Comparison of ENCODE assay signal across 9 cellular contexts in the genomic region with DNA sequence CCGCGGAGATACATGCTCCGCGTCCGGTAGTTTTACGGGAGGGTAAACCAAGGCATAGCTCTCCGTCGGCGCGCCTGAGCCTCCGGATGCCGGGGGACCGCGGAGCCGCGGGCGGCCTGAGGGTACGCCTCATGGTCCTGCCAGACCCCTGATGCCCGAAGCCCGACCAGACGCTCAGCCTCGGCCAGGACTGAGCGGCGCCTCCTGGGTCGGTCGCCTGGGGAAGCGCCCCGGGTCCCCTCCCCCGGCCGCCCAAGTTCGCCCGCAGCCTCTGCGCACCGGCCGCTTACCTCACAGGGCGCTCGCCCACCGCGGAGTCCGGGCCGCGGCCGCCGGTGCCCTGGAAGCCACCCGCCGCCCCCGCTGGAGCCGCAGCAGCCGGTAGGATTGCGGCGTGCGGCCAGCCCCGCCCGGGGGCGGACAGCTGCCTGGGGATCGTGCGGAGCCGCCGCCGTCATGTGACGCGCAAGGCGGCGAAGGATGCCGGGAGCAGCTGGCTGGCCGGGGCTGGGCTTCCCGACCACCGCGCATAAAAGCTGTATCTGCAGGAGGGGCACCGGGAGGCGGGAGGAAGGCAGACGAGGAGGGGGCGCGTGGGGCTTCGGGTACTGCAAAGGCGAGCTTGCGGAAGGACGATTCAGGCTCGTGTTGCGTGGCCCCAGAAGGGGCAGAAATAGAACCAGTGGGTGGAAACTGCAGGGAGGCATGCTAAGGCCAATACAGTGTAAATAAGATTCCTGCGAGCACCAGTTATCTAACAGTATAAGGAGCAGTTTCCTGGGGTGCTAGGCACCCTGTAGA. TPM values are rescaled to one million over a fixed set of nuclear protein-coding genes. Genes with fewer than 3 reads are reported as not detected.
DNase-seq lines count a peak whose midpoint lies in the region; ATAC-seq, FAIRE-seq and TF ChIP-seq lines count a peak whose summit lies in the region.
"Had no signal": no experiment of that assay in that cellular context is flagged by ENCODE, and none has a peak within 500 bp of the region (broad histone marks: within the 10 kb centered on the region; RNA-seq: fewer than 3 reads in every experiment).

A gene with protein sequence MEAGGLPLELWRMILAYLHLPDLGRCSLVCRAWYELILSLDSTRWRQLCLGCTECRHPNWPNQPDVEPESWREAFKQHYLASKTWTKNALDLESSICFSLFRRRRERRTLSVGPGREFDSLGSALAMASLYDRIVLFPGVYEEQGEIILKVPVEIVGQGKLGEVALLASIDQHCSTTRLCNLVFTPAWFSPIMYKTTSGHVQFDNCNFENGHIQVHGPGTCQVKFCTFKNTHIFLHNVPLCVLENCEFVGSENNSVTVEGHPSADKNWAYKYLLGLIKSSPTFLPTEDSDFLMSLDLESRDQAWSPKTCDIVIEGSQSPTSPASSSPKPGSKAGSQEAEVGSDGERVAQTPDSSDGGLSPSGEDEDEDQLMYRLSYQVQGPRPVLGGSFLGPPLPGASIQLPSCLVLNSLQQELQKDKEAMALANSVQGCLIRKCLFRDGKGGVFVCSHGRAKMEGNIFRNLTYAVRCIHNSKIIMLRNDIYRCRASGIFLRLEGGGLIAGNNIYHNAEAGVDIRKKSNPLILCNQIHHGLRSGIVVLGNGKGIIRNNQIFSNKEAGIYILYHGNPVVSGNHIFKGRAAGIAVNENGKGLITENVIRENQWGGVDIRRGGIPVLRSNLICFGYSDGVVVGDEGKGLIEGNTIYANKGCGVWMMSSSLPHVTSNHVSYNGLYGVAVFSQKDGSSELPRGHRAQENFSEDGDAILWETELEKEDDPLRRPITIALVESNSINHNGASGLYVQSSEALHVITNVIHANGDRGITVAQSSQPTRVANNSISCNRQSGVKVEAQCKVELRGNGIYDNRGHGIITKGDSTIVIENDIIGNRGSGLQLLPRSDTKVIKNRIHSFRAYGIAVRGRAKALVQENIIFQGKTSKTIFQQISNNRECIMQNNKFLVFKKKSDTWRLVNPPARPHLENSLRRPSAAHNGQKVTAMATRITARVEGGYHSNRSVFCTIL (minus strand): TSS at position 460 of the 801 bp plus-strand sequence. CDS start 34,612 bp downstream, outside the sequence.

- H3K36me3 ChIP-seq in endothelial cell of umbilical vein (ENCODE audit: control insufficient read depth in 2 of 2, extremely low read depth in 1 of 2, insufficient read depth in 2 of 2, low read length in 2 of 2) (peaks cover 0 to 2% of the 10 kb centered on the region in 2 experiments), mesendoderm (ENCODE audit: control insufficient read depth, insufficient read depth, low read length) (peaks cover 1% of the 10 kb centered on the region)

- H3K4me3 ChIP-seq in endothelial cell of umbilical vein (replicated peaks in 1 of 3; ENCODE audit: insufficient read depth in 1 of 3, low read depth in 1 of 3, low read length in 3 of 3) (peak within 1 kb of the TSS; percentile 68 to 85 (median 70)), mesendoderm (ENCODE audit: low read length) (peak within 1 kb of the TSS; percentile 70)

- H3K79me1 ChIP-seq in mesendoderm (ENCODE audit: low read length), result peaks cover 5% of the 10 kb centered on the region

- peak; percentile 8 for DNase-seq in activated T-cell treated with anti-CD3 and anti-CD28 coated beads for 1 hour (ENCODE audit: low read depth)
- no peak for DNase-seq in activated T-cell treated with anti-CD3 and anti-CD28 coated beads for 4 hours
- DNase-seq in NCI-H345 (lab: John Stamatoyannopoulos, UW), result peak; percentile 77
- peak; percentile 42 for DNase-seq in activated CD8-positive, alpha-beta memory T cell treated with anti-CD3 and anti-CD28 coated beads, Interleukin-2, amount 50 U/mL, for 4 hours
- peak; percentile 78 for DNase-seq in endothelial cell of umbilical vein (ENCODE audit: low read depth, low spot score)
- DNase-seq in mesendoderm, result peak; percentile 81
- peak; percentile 61 for DNase-seq in stimulated activated CD8-positive, alpha-beta memory T cell treated with anti-CD3 and anti-CD28 coated beads, Interleukin-4, amount 100 ng/mL, for 48 hours
- DNase-seq: DND-41 had no signal

- H2BK120ac ChIP-seq in mesendoderm (ENCODE audit: low read depth, low read length), result peak within 1 kb of the TSS; percentile 46

- intact Hi-C loops in endothelial cell of umbilical vein (cut with micrococcal nuclease), result loop anchor here (2.0 kb wide), 2 partner anchors 15 to 93 kb away; no protein-coding TSS in a partner anchor

- H3K56ac ChIP-seq in mesendoderm (ENCODE audit: low read length), result peak within 1 kb of the TSS; percentile 88

- H4K20me1 ChIP-seq in endothelial cell of umbilical vein (replicated peaks; ENCODE audit: control insufficient read depth, extremely low read depth, insufficient read depth, low read length), result peaks cover 2% of the 10 kb centered on the region

- no CpG with 5 or more reads among the region's 81 CpGs for WGBS in mesendoderm (ENCODE audit: extremely low coverage, insufficient coverage, low lambda C conversion rate)

- POLR2A ChIA-PET in endothelial cell of umbilical vein (lab: Charles Lee), result interaction anchor here (1.4 kb wide), 1 partner anchor 16 kb away, joined by 8 read pairs; a partner anchor contains a TSS

- H3K27me3 ChIP-seq in endothelial cell of umbilical vein (ENCODE audit: control insufficient read depth in 2 of 2, insufficient read depth in 2 of 2, low read length in 2 of 2) (no peaks in the 10 kb centered on the region), mesendoderm (ENCODE audit: insufficient read depth, low read length, poor library complexity) (no peaks in the 10 kb centered on the region)

- peak within 1 kb of the TSS; percentile 45 for H3K27ac ChIP-seq in endothelial cell of umbilical vein (ENCODE audit: insufficient read depth, low read depth, low read length)
- H3K27ac ChIP-seq in mesendoderm (ENCODE audit: low read depth, low read length), result peak within 1 kb of the TSS; percentile 51

- H3K4me2 ChIP-seq in endothelial cell of umbilical vein (ENCODE audit: insufficient read depth, low read length), result peak within 1 kb of the TSS; percentile 88
- H3K4me2 ChIP-seq in mesendoderm (ENCODE audit: low read length), result peak within 1 kb of the TSS; percentile 83

- H3K9ac ChIP-seq in endothelial cell of umbilical vein (replicated peaks; ENCODE audit: extremely low read depth, insufficient read depth, low read length) (peak within 1 kb of the TSS; percentile 86), mesendoderm (ENCODE audit: low read length) (peak within 1 kb of the TSS; percentile 79)

- H3K4ac ChIP-seq in mesendoderm (ENCODE audit: low read depth, low read length), result peak within 1 kb of the TSS; percentile 87

- H2BK5ac ChIP-seq in mesendoderm (ENCODE audit: low read length), result no peak within 1 kb of the TSS

- peak within 1 kb of the TSS; percentile 98 for H2AFZ ChIP-seq in endothelial cell of umbilical vein (ENCODE audit: low read depth, low read length)

- H3K9me1 ChIP-seq in endothelial cell of umbilical vein (replicated peaks; ENCODE audit: control insufficient read depth, extremely low read depth, insufficient read depth, low read length), result no peaks in the 10 kb centered on the region

- H3K79me2 ChIP-seq in endothelial cell of umbilical vein (ENCODE audit: control insufficient read depth, insufficient read depth, low read length) (peaks cover 9% of the 10 kb centered on the region), mesendoderm (ENCODE audit: control insufficient read depth, insufficient read depth, low read length) (no peaks in the 10 kb centered on the region)

- H4K5ac ChIP-seq in mesendoderm (ENCODE audit: low read length), result no peak within 1 kb of the TSS

- peak within 1 kb of the TSS; percentile 38 for H3K23ac ChIP-seq in mesendoderm (ENCODE audit: low read length)

- no peak within 1 kb of the TSS for H2BK15ac ChIP-seq in mesendoderm (replicated peaks; ENCODE audit: low read depth)

- TF ChIP-seq POLR2A in endothelial cell of umbilical vein (IDR thresholded peaks at IDR 0.05; ENCODE audit: low read depth, low read length), result peak; percentile 70

- no peaks in the 10 kb centered on the region for H3K9me3 ChIP-seq in endothelial cell of umbilical vein (replicated peaks; ENCODE audit: control insufficient read depth, insufficient read depth, low read length)

- no peak within 1 kb of the TSS for H2AK5ac ChIP-seq in mesendoderm (ENCODE audit: low read length)

- ATAC-seq in HG03025 (IDR thresholded peaks at IDR 0.05; ENCODE audit: low FRiP score, unreplicated experiment), result peak; percentile 61

- TF ChIP-seq CTCF in endothelial cell of umbilical vein (IDR thresholded peaks at IDR 0.05; ENCODE audit: extremely low read depth in 1 of 2, insufficient read depth in 1 of 2, low read depth in 1 of 2, low read length in 2 of 2), result no peak

- peak within 1 kb of the TSS; percentile 58 for H4K8ac ChIP-seq in mesendoderm (ENCODE audit: low read depth, low read length)

- H3K4me1 ChIP-seq in endothelial cell of umbilical vein (ENCODE audit: control insufficient read depth, extremely low read depth, insufficient read depth, low read length), result peaks cover 21% of the 10 kb centered on the region
- H3K4me1 ChIP-seq in mesendoderm (ENCODE audit: control insufficient read depth, low read depth, low read length), result no peaks in the 10 kb centered on the region

- no peak for FAIRE-seq in endothelial cell of umbilical vein (lab: Jason Lieb, UNC)

- peak within 1 kb of the TSS; percentile 85 for H3K18ac ChIP-seq in mesendoderm (ENCODE audit: low read length)

- CTCF ChIA-PET in endothelial cell of umbilical vein (lab: Charles Lee), result interaction anchor here (1.3 to 3.9 kb wide), 3 partner anchors 10 to 16 kb away, joined by 3 to 17 read pairs (median 7); a partner anchor contains a TSS

- BruUV-seq in endothelial cell of umbilical vein (replicated peaks; lab: Mats Ljungman, UMichigan), result no TSS peak

- dilution Hi-C loops in endothelial cell of umbilical vein (cut with MboI; ENCODE audit: extremely low pct_ligation_motif_present, low sequenced_read_pairs), result no loop called here

TF ChIP-seq in endothelial cell of umbilical vein, 7 proteins besides CTCF, POLR2A, EP300 and RAD21 (continues in another document):
- TF ChIP-seq POLR2AphosphoS5 (IDR thresholded peaks at IDR 0.05; ENCODE audit: insufficient read depth, low read depth, low read length) (peak; percentile 81), MYC (IDR thresholded peaks at IDR 0.05; ENCODE audit: low read depth, low read length) (no peak), FOS (IDR thresholded peaks at IDR 0.05; ENCODE audit: borderline replicate concordance, insufficient read depth, low read length) (no peak)

RNA-seq across cellular contexts. Expression of the gene that starts here (rescaled TPM):
- 13.8 and 14.4 TPM in 2 replicates for total RNA-seq in endothelial cell of umbilical vein
- 11.8 and 13.8 TPM in 2 replicates for polyA plus RNA-seq in endothelial cell of umbilical vein
- 8.7 and 9.2 TPM in 2 replicates for polyA plus RNA-seq in endothelial cell of umbilical vein (2011; cell fraction: cytosol; rRNA removed)
- polyA plus RNA-seq in endothelial cell of umbilical vein (2011; cell fraction: nucleus; rRNA removed), result 19.4 and 23.1 TPM in 2 replicates
- 9.9 and 10.1 TPM in 2 replicates for polyA plus RNA-seq in endothelial cell of umbilical vein (2012)
- 27.3 and 32.8 TPM in 2 replicates for polyA minus RNA-seq in endothelial cell of umbilical vein
- polyA minus RNA-seq in endothelial cell of umbilical vein (2011; cell fraction: cytosol; rRNA and poly(A)+ RNA removed), result 1.4 TPM
- polyA minus RNA-seq in endothelial cell of umbilical vein (2011; cell fraction: nucleus; rRNA and poly(A)+ RNA removed), result 13.2 and 13.9 TPM in 2 replicates
- polyA plus RNA-seq in mesendoderm (2013, experiment 1 of 2), result 5.3 TPM
- polyA plus RNA-seq in mesendoderm (2013, experiment 2 of 2), result 5.3 TPM
